ENCODE assay signal across 3 cellular contexts in genomic region chr12:120690083-120690450, GRCh38.
TF ChIP-seq lines count a peak whose summit lies in the region.

No MANE protein-coding gene starts in this region.

TF ChIP-seq in SK-N-SH, 30 proteins besides CTCF, POLR2A, EP300 and RAD21:
- TF ChIP-seq NRF1 (IDR thresholded peaks at IDR 0.05; ENCODE audit: low read depth, low read length) (no peak), TCF12 (IDR thresholded peaks at IDR 0.05) (no peak), REST (IDR thresholded peaks at IDR 0.05; ENCODE audit: low read depth, low read length) (no peak), MXI1 (IDR thresholded peaks at IDR 0.05; ENCODE audit: low read depth, low read length) (no peak), SIN3A (IDR thresholded peaks at IDR 0.05; ENCODE audit: borderline replicate concordance, low read depth, low read length) (no peak), ZBTB33 (IDR thresholded peaks at IDR 0.05; ENCODE audit: borderline replicate concordance, low read depth) (no peak)

TF ChIP-seq in SK-N-SH treated with all-trans-retinoic acid at 6 μM for 48 hours, 23 proteins besides CTCF, POLR2A, EP300 and RAD21:
- no peak for TF ChIP-seq POU6F1 (CRISPR knock-in tag; IDR thresholded peaks at IDR 0.05; ENCODE audit: borderline replicate concordance, low read depth)
- no peak for TF ChIP-seq OSR1 (CRISPR knock-in tag; IDR thresholded peaks at IDR 0.05)
- TF ChIP-seq CSDC2 (CRISPR knock-in tag; IDR thresholded peaks at IDR 0.05): no peak
- TF ChIP-seq CSRNP3 (CRISPR knock-in tag; IDR thresholded peaks at IDR 0.05): no peak
- TF ChIP-seq RARB (CRISPR knock-in tag; IDR thresholded peaks at IDR 0.05): no peak
- no peak for TF ChIP-seq TSHZ2 (CRISPR knock-in tag; IDR thresholded peaks at IDR 0.05)
- TF ChIP-seq ZFP3 (CRISPR knock-in tag; IDR thresholded peaks at IDR 0.05): no peak
- no peak for TF ChIP-seq PATZ1 (CRISPR knock-in tag; IDR thresholded peaks at IDR 0.05; ENCODE audit: borderline replicate concordance)
- TF ChIP-seq SNAI2 (CRISPR knock-in tag; IDR thresholded peaks at IDR 0.05): no peak
- TF ChIP-seq ZFP30 (CRISPR knock-in tag; IDR thresholded peaks at IDR 0.05): no peak
- no peak for TF ChIP-seq CREB5 (CRISPR knock-in tag; IDR thresholded peaks at IDR 0.05; ENCODE audit: low read depth)
- TF ChIP-seq ARNTL (CRISPR knock-in tag; IDR thresholded peaks at IDR 0.05; ENCODE audit: borderline replicate concordance, low read depth): no peak
- no peak for TF ChIP-seq ZNF565 (CRISPR knock-in tag; conservative IDR thresholded peaks at IDR 0.05; ENCODE audit: low read depth)
TF ChIP-seq in SK-N-SH treated with all-trans-retinoic acid at 6 μM for 48 hours: peak in this region for 0.

TF ChIP-seq in H1, 55 proteins besides CTCF, POLR2A, EP300 and RAD21:
- TF ChIP-seq KDM4A (IDR thresholded peaks at IDR 0.05; ENCODE audit: low read depth, low read length, severe bottlenecking): no peak
- no peak for TF ChIP-seq NANOG (IDR thresholded peaks at IDR 0.05; ENCODE audit: insufficient read depth, low read depth, low read length, poor library complexity, severe bottlenecking)
- no peak for TF ChIP-seq MAFK (IDR thresholded peaks at IDR 0.05; ENCODE audit: low read depth, low read length)
- no peak for TF ChIP-seq GTF2F1 (IDR thresholded peaks at IDR 0.05; ENCODE audit: borderline replicate concordance, low read depth, low read length)
- no peak for TF ChIP-seq CBX5 (IDR thresholded peaks at IDR 0.05; ENCODE audit: low read depth, low read length)
- TF ChIP-seq ZNF274 (IDR thresholded peaks at IDR 0.05; ENCODE audit: borderline replicate concordance, extremely low read depth, low read length): no peak
- TF ChIP-seq TAF7 (optimal IDR thresholded peaks at IDR 0.05; ENCODE audit: borderline replicate concordance, low read depth, low read length): no peak
- no peak for TF ChIP-seq KDM5A (IDR thresholded peaks at IDR 0.05; ENCODE audit: low read length)
- no peak for TF ChIP-seq BACH1 (IDR thresholded peaks at IDR 0.05; ENCODE audit: low read length)
- no peak for TF ChIP-seq SUZ12 (IDR thresholded peaks at IDR 0.05; ENCODE audit: low read length)
- TF ChIP-seq TAF1 (IDR thresholded peaks at IDR 0.05; ENCODE audit: low read depth, low read length): no peak
- no peak for TF ChIP-seq NRF1 (IDR thresholded peaks at IDR 0.05; ENCODE audit: low read depth, low read length)
- no peak for TF ChIP-seq EGR1 (IDR thresholded peaks at IDR 0.05; ENCODE audit: borderline replicate concordance, low read depth, low read length)
